10 cellular contexts compared by ENCODE assay signal in genomic region chr19:5954293-5954692, GRCh38. TPM values are rescaled to one million over a fixed set of nuclear protein-coding genes. Genes with fewer than 3 reads are reported as not detected.
DNase-seq lines count a peak whose midpoint lies in the region; ATAC-seq and TF ChIP-seq lines count a peak whose summit lies in the region.
"Had no signal": no experiment of that assay in that cellular context is flagged by ENCODE, and none has a peak within 500 bp of the region (broad histone marks: within the 10 kb centered on the region; RNA-seq: fewer than 3 reads in every experiment).

No MANE protein-coding gene starts in this region.

- H3K4me3 ChIP-seq in AG10803 (ENCODE audit: low read length) (no peak overlapping the region), dorsolateral prefrontal cortex (peak overlapping the region in 14 of 59 donors; percentile 5 to 42 (median 21))

- peaks cover 4% of the 10 kb centered on the region for H3K36me3 Mint-ChIP-seq in IgD-negative memory B cell
- no peaks in the 10 kb centered on the region for H3K36me3 Mint-ChIP-seq in nephron progenitor cell (ENCODE audit: low read depth)

- H3K4me1 Mint-ChIP-seq in IgD-negative memory B cell (peaks cover 51 to 67% (median 53%) of the 10 kb centered on the region in 3 donors), nephron progenitor cell (peaks cover 99% of the 10 kb centered on the region)

- H3K4me3 Mint-ChIP-seq in IgD-negative memory B cell (peak overlapping the region in 1 of 4 donors; percentile 45), nephron progenitor cell (peak overlapping the region; percentile 59)

- TF ChIP-seq CTCF in AG10803 (conservative IDR thresholded peaks at IDR 0.05; ENCODE audit: low read length): no peak
- no peak for TF ChIP-seq CTCF in dorsolateral prefrontal cortex (IDR thresholded peaks at IDR 0.05 in 54 of 56, conservative IDR thresholded peaks at IDR 0.05 in 2 of 56; ENCODE audit: low read depth in 1 of 56, partially characterized antibody in 56 of 56)
- TF ChIP-seq CTCF in nephron progenitor cell (IDR thresholded peaks at IDR 0.05): no peak

- H3K27me3 ChIP-seq in dorsolateral prefrontal cortex: no peaks in the 10 kb centered on the region

- peak overlapping the region in 58 of 59 donors; percentile 0 to 87 (median 75) for H3K27ac ChIP-seq in dorsolateral prefrontal cortex

- DNase-seq in AG10803 (ENCODE audit: low read depth) (peak; percentile 41), dorsolateral prefrontal cortex (no peak), nephron progenitor cell (no peak), NCI-H146 (lab: John Stamatoyannopoulos, UW) (no peak)
- DNase-seq: effector CD4-positive, alpha-beta T cell; Kasumi-1 had no signal

- H3K9me3 Mint-ChIP-seq in IgD-negative memory B cell: no peaks in the 10 kb centered on the region
- no peaks in the 10 kb centered on the region for H3K9me3 Mint-ChIP-seq in nephron progenitor cell

- H3K27me3 Mint-ChIP-seq in IgD-negative memory B cell (no peaks in the 10 kb centered on the region), nephron progenitor cell (ENCODE audit: low read depth, poor library complexity) (no peaks in the 10 kb centered on the region)

- H3K27ac Mint-ChIP-seq in IgD-negative memory B cell (peak overlapping the region in 2 of 3 donors; percentile 29 to 73), nephron progenitor cell (peak overlapping the region; percentile 98)

- ATAC-seq in HG03521 (IDR thresholded peaks at IDR 0.05; ENCODE audit: unreplicated experiment): no peak
- no peak for ATAC-seq in GM19397 (IDR thresholded peaks at IDR 0.05; ENCODE audit: unreplicated experiment)
- no peak for ATAC-seq in GM19328 (IDR thresholded peaks at IDR 0.05; ENCODE audit: unreplicated experiment)

- intact Hi-C loops in dorsolateral prefrontal cortex (cut with DNase I): no loop called here

RNA-seq across cellular contexts. Expression of gene RANBP3, which starts 23.6 kb away (rescaled TPM):
- polyA plus RNA-seq in IgD-negative memory B cell: 9.4 TPM
- 100 to 1,000 TPM in 31 of 120 experiments, 10 to 100 TPM in 89; 71.9 to 120 (median 93.1) TPM for total RNA-seq in dorsolateral prefrontal cortex

RNA-seq across cellular contexts. Expression of gene CAPS, which starts 40.2 kb away (rescaled TPM):
- 3.7 TPM for polyA plus RNA-seq in IgD-negative memory B cell
- 10 to 100 TPM in 113 of 120 experiments, 1 to 10 TPM in 7; 7.5 to 55.0 (median 19.2) TPM for total RNA-seq in dorsolateral prefrontal cortex

RNA-seq across cellular contexts. Expression of gene VMAC, which starts 49.6 kb away (rescaled TPM):
- 4.2 TPM for polyA plus RNA-seq in IgD-negative memory B cell
- 10 to 100 TPM in 11 of 120 experiments, 1 to 10 TPM in 109; 3.0 to 14.3 (median 7.2) TPM for total RNA-seq in dorsolateral prefrontal cortex

RNA-seq across cellular contexts. Expression of gene NDUFA11, which starts 50.7 kb away (rescaled TPM):
- polyA plus RNA-seq in IgD-negative memory B cell: 371 TPM
- total RNA-seq in dorsolateral prefrontal cortex: 100 to 1,000 TPM in 119 of 120 experiments, 10 to 100 TPM in 1; 98.5 to 237 (median 172) TPM
